Comparison of ENCODE assay signal across 10 cellular contexts in genomic region chr10:104334561-104334960, GRCh38. TPM values are rescaled to one million over a fixed set of nuclear protein-coding genes. Genes with fewer than 3 reads are reported as not detected.
A peak's percentile ranks its signal among the peaks of the same experiment; 100 is the strongest.
DNase-seq lines count a peak whose midpoint lies in the region; ATAC-seq and TF ChIP-seq lines count a peak whose summit lies in the region.
"Had no signal": no experiment of that assay in that cellular context is flagged by ENCODE, and none has a peak within 500 bp of the region (broad histone marks: within the 10 kb centered on the region; RNA-seq: fewer than 3 reads in every experiment).

No MANE protein-coding gene starts in this region.

- peak overlapping the region; percentile 54 for H3K27ac Mint-ChIP-seq in activated CD4-positive, alpha-beta T cell treated with anti-CD3 and anti-CD28 coated beads, Interleukin-2, amount 10 ng/mL, durations not matched to agents 7 days and 5 days
- H3K27ac Mint-ChIP-seq in activated T-helper 17 cell treated with anti-CD3 and anti-CD28 coated beads, Interleukin-2, amount 50 U/mL, for 72 hours, result no peak overlapping the region
- no peak overlapping the region for H3K27ac Mint-ChIP-seq in stimulated activated naive CD8-positive, alpha-beta T cell treated with anti-CD3 and anti-CD28 coated beads, Interleukin-15, amount 100 ng/mL, for 72 hours
- no peak overlapping the region for H3K27ac Mint-ChIP-seq in H9

- DNase-seq in activated CD4-positive, alpha-beta T cell treated with anti-CD3 and anti-CD28 coated beads, Interleukin-2, amount 10 ng/mL, durations not matched to agents 7 days and 5 days, result no peak
- no peak for DNase-seq in activated CD4-positive, alpha-beta T cell treated with anti-CD3 and anti-CD28 coated beads, Interleukin-2, amount 50 U/mL, for 1 hour
- DNase-seq in left lobe of liver (ENCODE audit: low spot score) (peak; percentile 38), islet precursor cell (no peak), H9 (no peak)
- peak in 1 of 2 donors; percentile 1 for DNase-seq in stimulated activated naive CD8-positive, alpha-beta T cell treated with anti-CD3 and anti-CD28 coated beads, Interleukin-15, amount 100 ng/mL, for 72 hours
- DNase-seq: NCI-H446 had no signal

- H3K23ac ChIP-seq in H9 (ENCODE audit: insufficient read length, low read depth, low read length), result no peak overlapping the region

- H3K4me3 Mint-ChIP-seq in activated CD4-positive, alpha-beta T cell treated with anti-CD3 and anti-CD28 coated beads, Interleukin-2, amount 10 ng/mL, durations not matched to agents 7 days and 5 days, result no peak overlapping the region
- peak overlapping the region; percentile 88 for H3K4me3 Mint-ChIP-seq in activated T-helper 17 cell treated with anti-CD3 and anti-CD28 coated beads, Interleukin-2, amount 50 U/mL, for 72 hours
- peak overlapping the region; percentile 24 to 96 for H3K4me3 Mint-ChIP-seq in stimulated activated naive CD8-positive, alpha-beta T cell treated with anti-CD3 and anti-CD28 coated beads, Interleukin-15, amount 100 ng/mL, for 72 hours
- no peak overlapping the region for H3K4me3 Mint-ChIP-seq in H9

- no peak overlapping the region for H3K9ac ChIP-seq in H9 (ENCODE audit: extremely low read depth, insufficient read length, low read length)

- POLR2A ChIA-PET in activated CD4-positive, alpha-beta T cell treated with anti-CD3 and anti-CD28 coated beads, Interleukin-2, amount 10 ng/mL, durations not matched to agents 7 days and 5 days (lab: Charles Lee), result no interaction called here

- H2BK5ac ChIP-seq in H9 (ENCODE audit: insufficient read length, low read length), result no peak overlapping the region

- no peaks in the 10 kb centered on the region for H3K9me3 ChIP-seq in H9 (ENCODE audit: control insufficient read depth, low read depth, low read length)
- H3K9me3 ChIP-seq: adrenal gland had no signal

- no peak overlapping the region for H4K8ac ChIP-seq in H9 (replicated peaks; ENCODE audit: insufficient read length, low read depth, low read length)

- H3K4me1 ChIP-seq in H9 (ENCODE audit: insufficient read depth, low read length), result peaks cover 32% of the 10 kb centered on the region; the same call in 1 of the 2 replicates

- no peak overlapping the region for H3K56ac ChIP-seq in H9 (ENCODE audit: insufficient read length, low read depth, low read length)

- CTCF ChIA-PET in activated CD4-positive, alpha-beta T cell treated with anti-CD3 and anti-CD28 coated beads, Interleukin-2, amount 10 ng/mL, durations not matched to agents 7 days and 5 days (lab: Charles Lee), result interaction anchor here (1.1 to 2.8 kb wide), 4 partner anchors 9 to 43 kb away, joined by 3 to 9 read pairs (median 4); no protein-coding TSS in a partner anchor

- no peaks in the 10 kb centered on the region for H3K79me1 ChIP-seq in H9 (ENCODE audit: insufficient read depth, low read depth, low read length, poor library complexity, severe bottlenecking)

- H3K4ac ChIP-seq in H9 (ENCODE audit: low read depth, low read length), result no peak overlapping the region

- H3K36me3 Mint-ChIP-seq in activated CD4-positive, alpha-beta T cell treated with anti-CD3 and anti-CD28 coated beads, Interleukin-2, amount 10 ng/mL, durations not matched to agents 7 days and 5 days (ENCODE audit: low read depth), result peaks cover 31% of the 10 kb centered on the region
- H3K36me3 Mint-ChIP-seq in activated T-helper 17 cell treated with anti-CD3 and anti-CD28 coated beads, Interleukin-2, amount 50 U/mL, for 72 hours (ENCODE audit: low read depth), result peaks cover 25% of the 10 kb centered on the region
- peaks cover 2 to 5% (median 3%) of the 10 kb centered on the region in 3 experiments; a peak in 3 of 7 replicates for H3K36me3 Mint-ChIP-seq in H9 (ENCODE audit: insufficient read depth in 1 of 3, low read depth in 3 of 3)

- no peak overlapping the region for H4K91ac ChIP-seq in H9 (ENCODE audit: insufficient read length, low read depth, low read length)

- no peak overlapping the region for H2AFZ ChIP-seq in H9 (ENCODE audit: low read length)

- H2BK20ac ChIP-seq in H9 (ENCODE audit: low read depth, low read length, poor library complexity, severe bottlenecking), result no peak overlapping the region

- H2BK12ac ChIP-seq in H9 (ENCODE audit: insufficient read length, low read depth, low read length), result no peak overlapping the region

- H4K20me1 ChIP-seq in H9 (ENCODE audit: control insufficient read depth, insufficient read depth, insufficient read length), result peaks cover 3% of the 10 kb centered on the region

- no peak for ATAC-seq in activated T-helper 17 cell treated with anti-CD3 and anti-CD28 coated beads, Interleukin-2, amount 50 U/mL, for 72 hours (replicated peaks)
- ATAC-seq in left lobe of liver (no peak), GM21360 (IDR thresholded peaks at IDR 0.05; ENCODE audit: unreplicated experiment) (no peak)
- ATAC-seq in stimulated activated naive CD8-positive, alpha-beta T cell treated with anti-CD3 and anti-CD28 coated beads, Interleukin-15, amount 100 ng/mL, for 72 hours, result no peak

- no peaks in the 10 kb centered on the region for H3K27me3 Mint-ChIP-seq in activated CD4-positive, alpha-beta T cell treated with anti-CD3 and anti-CD28 coated beads, Interleukin-2, amount 10 ng/mL, durations not matched to agents 7 days and 5 days
- H3K27me3 Mint-ChIP-seq in activated T-helper 17 cell treated with anti-CD3 and anti-CD28 coated beads, Interleukin-2, amount 50 U/mL, for 72 hours, result no peaks in the 10 kb centered on the region
- H3K27me3 Mint-ChIP-seq in stimulated activated naive CD8-positive, alpha-beta T cell treated with anti-CD3 and anti-CD28 coated beads, Interleukin-15, amount 100 ng/mL, for 72 hours, result no peaks in the 10 kb centered on the region
- peaks cover 3% of the 10 kb centered on the region; the same call in 1 of the 2 replicates for H3K27me3 Mint-ChIP-seq in H9 (ENCODE audit: low read depth)

- no peak overlapping the region for H2BK120ac ChIP-seq in H9 (ENCODE audit: low read depth, low read length, poor library complexity, severe bottlenecking)

- no CpG with 5 or more reads among the region's 6 CpGs for WGBS in H9 (ENCODE audit: extremely low coverage, insufficient read length, low lambda C conversion rate)

- no peak overlapping the region for H2BK15ac ChIP-seq in H9 (ENCODE audit: low read depth, low read length)

- peaks cover 12% of the 10 kb centered on the region for H3K23me2 ChIP-seq in H9 (ENCODE audit: insufficient read length, low read depth, low read length, poor library complexity, severe bottlenecking)

- H3K27me3 ChIP-seq in H9 (ENCODE audit: insufficient read depth, low read length), result no peaks in the 10 kb centered on the region
- H3K27me3 ChIP-seq: adrenal gland had no signal

- H3K14ac ChIP-seq in H9 (ENCODE audit: insufficient read depth, low read length), result no peak overlapping the region

- H3T11ph ChIP-seq in H9 (ENCODE audit: low read length), result no peak overlapping the region

- H2AK5ac ChIP-seq in H9 (ENCODE audit: insufficient read length, low read length), result no peak overlapping the region

- peaks cover 80% of the 10 kb centered on the region for H3K4me1 Mint-ChIP-seq in activated CD4-positive, alpha-beta T cell treated with anti-CD3 and anti-CD28 coated beads, Interleukin-2, amount 10 ng/mL, durations not matched to agents 7 days and 5 days
- peaks cover 33% of the 10 kb centered on the region for H3K4me1 Mint-ChIP-seq in activated T-helper 17 cell treated with anti-CD3 and anti-CD28 coated beads, Interleukin-2, amount 50 U/mL, for 72 hours
- H3K4me1 Mint-ChIP-seq in stimulated activated naive CD8-positive, alpha-beta T cell treated with anti-CD3 and anti-CD28 coated beads, Interleukin-15, amount 100 ng/mL, for 72 hours, result peaks cover 80% of the 10 kb centered on the region
- H3K4me1 Mint-ChIP-seq in H9, result peaks cover 72 to 77% of the 10 kb centered on the region in 2 experiments

- no peaks in the 10 kb centered on the region for H3K9me3 Mint-ChIP-seq in activated CD4-positive, alpha-beta T cell treated with anti-CD3 and anti-CD28 coated beads, Interleukin-2, amount 10 ng/mL, durations not matched to agents 7 days and 5 days
- no peaks in the 10 kb centered on the region for H3K9me3 Mint-ChIP-seq in activated T-helper 17 cell treated with anti-CD3 and anti-CD28 coated beads, Interleukin-2, amount 50 U/mL, for 72 hours
- H3K9me3 Mint-ChIP-seq in stimulated activated naive CD8-positive, alpha-beta T cell treated with anti-CD3 and anti-CD28 coated beads, Interleukin-15, amount 100 ng/mL, for 72 hours, result no peaks in the 10 kb centered on the region
- H3K9me3 Mint-ChIP-seq in H9, result no peaks in the 10 kb centered on the region

- H3K27ac ChIP-seq in H9 (ENCODE audit: insufficient read length, low read depth, low read length), result no peak overlapping the region

- no peak overlapping the region for H4K5ac ChIP-seq in H9 (ENCODE audit: insufficient read length, low read depth, low read length)

- H3K4me2 ChIP-seq in H9 (ENCODE audit: insufficient read depth, insufficient read length, low read length), result no peak overlapping the region

- no peak for TF ChIP-seq CTCF in H9 (conservative IDR thresholded peaks at IDR 0.05)

- H3K18ac ChIP-seq in H9 (ENCODE audit: insufficient read length, low read depth, low read length), result no peak overlapping the region

- peaks cover 33% of the 10 kb centered on the region; the same call in 1 of the 2 replicates for H3K79me2 ChIP-seq in H9 (ENCODE audit: insufficient read depth, low read length)

RNA-seq across cellular contexts. Expression of gene ITPRIP, which starts 3.7 kb away (rescaled TPM):
- 10 to 100 TPM; 24.9 to 26.5 TPM for total RNA-seq in activated CD4-positive, alpha-beta T cell treated with anti-CD3 and anti-CD28 coated beads, Interleukin-2, amount 10 ng/mL, durations not matched to agents 7 days and 5 days
- 10 to 100 TPM; 10.1 to 19.1 TPM for total RNA-seq in activated T-helper 17 cell treated with anti-CD3 and anti-CD28 coated beads, Interleukin-2, amount 50 U/mL, for 72 hours
- total RNA-seq in left lobe of liver, result 4.5 TPM
- total RNA-seq in H9 (2021), result 22.2 and 22.5 TPM in 2 replicates

RNA-seq across cellular contexts. Expression of gene CFAP58, which starts 19.1 kb away (rescaled TPM):
- total RNA-seq in activated CD4-positive, alpha-beta T cell treated with anti-CD3 and anti-CD28 coated beads, Interleukin-2, amount 10 ng/mL, durations not matched to agents 7 days and 5 days, result under 1 TPM; 0.22 to 0.27 TPM
- 1 to 10 TPM; 1.3 to 2.2 TPM for total RNA-seq in activated T-helper 17 cell treated with anti-CD3 and anti-CD28 coated beads, Interleukin-2, amount 50 U/mL, for 72 hours
- total RNA-seq in left lobe of liver (0.15 TPM), H9 (2021) (0.63 and 0.88 TPM in 2 replicates)

Comparison
In these comparisons a context has a peak if more than half of its experiments do, and no peak if none do; other contexts are left out.
1. H3K4me3 Mint-ChIP-seq: peak in activated T-helper 17 cell treated with anti-CD3 and anti-CD28 coated beads, Interleukin-2, amount 50 U/mL, for 72 hours (single experiment) and stimulated activated naive CD8-positive, alpha-beta T cell treated with anti-CD3 and anti-CD28 coated beads, Interleukin-15, amount 100 ng/mL, for 72 hours (2 of 2); none in activated CD4-positive, alpha-beta T cell treated with anti-CD3 and anti-CD28 coated beads, Interleukin-2, amount 10 ng/mL, durations not matched to agents 7 days and 5 days (single experiment) and H9 (0 of 2).